ENCODE assay signal across 29 cellular contexts in the genomic region with DNA sequence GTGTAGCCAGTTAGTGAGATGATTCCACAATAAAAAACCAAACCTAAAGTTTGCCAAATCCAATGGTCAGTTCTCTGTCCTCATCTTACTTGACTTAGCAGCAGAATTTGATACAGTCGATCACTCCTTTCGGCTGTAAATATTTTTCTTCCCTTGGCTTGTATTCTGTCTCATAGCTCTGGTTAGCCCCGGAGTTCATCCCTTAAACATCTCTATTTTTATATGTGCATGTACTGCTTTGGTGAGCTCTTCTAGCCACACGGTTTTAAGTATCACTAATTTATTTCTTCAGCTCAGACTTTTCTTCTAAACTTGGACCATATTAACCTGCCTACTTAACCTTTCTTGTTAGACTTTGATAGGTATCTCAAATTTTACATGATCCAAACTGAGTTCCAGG. TPM values are rescaled to one million over a fixed set of nuclear protein-coding genes. Genes with fewer than 3 reads are reported as not detected.
A peak's percentile ranks its signal among the peaks of the same experiment; 100 is the strongest.
DNase-seq lines count a peak whose midpoint lies in the region; ATAC-seq and TF ChIP-seq lines count a peak whose summit lies in the region.
"Had no signal": no experiment of that assay in that cellular context is flagged by ENCODE, and none has a peak within 500 bp of the region (broad histone marks: within the 10 kb centered on the region; RNA-seq: fewer than 3 reads in every experiment).

No MANE protein-coding gene starts in this region.

- TF ChIP-seq CTCF in GM23338 (conservative IDR thresholded peaks at IDR 0.05; ENCODE audit: low read depth in 2 of 2), result no peak
- TF ChIP-seq CTCF in psoas muscle (IDR thresholded peaks at IDR 0.05), result no peak

- no peaks in the 10 kb centered on the region for H3K9me3 Mint-ChIP-seq in GM23338
- H3K9me3 Mint-ChIP-seq: CD14-positive monocyte; CD4-positive, alpha-beta memory T cell; CD8-positive, alpha-beta memory T cell had no signal

- H3K27ac Mint-ChIP-seq in GM23338, result no peak overlapping the region; the same call in 1 of the 2 replicates
- H3K27ac Mint-ChIP-seq: CD14-positive monocyte; CD4-positive, alpha-beta memory T cell; CD4-positive, CD25-positive, alpha-beta regulatory T cell; CD8-positive, alpha-beta memory T cell had no signal

- no peak overlapping the region for H3K9ac ChIP-seq in Karpas-422 (ENCODE audit: low read length)
- H3K9ac ChIP-seq in skeletal muscle tissue (ENCODE audit: low read depth in 1 of 3, low read length in 3 of 3), result peak overlapping the region in 2 of 3 donors; percentile 1 to 42
- H3K9ac ChIP-seq: BLaER1 had no signal

- no peak for ATAC-seq in GM23338
- ATAC-seq in psoas muscle, result peak in 3 of 4 donors; percentile 52 to 62 (median 53)
- ATAC-seq: GM12878 had no signal

- H3K4me3 Mint-ChIP-seq in GM23338, result no peak overlapping the region
- H3K4me3 Mint-ChIP-seq: CD14-positive monocyte; CD4-positive, alpha-beta memory T cell; CD4-positive, CD25-positive, alpha-beta regulatory T cell; CD8-positive, alpha-beta memory T cell had no signal

- DNase-seq in GM23338 (ENCODE audit: low spot score) (no peak), Karpas-422 (peak; percentile 22), psoas muscle (no peak), HuH-7.5 (ENCODE audit: low spot score) (no peak), T-helper 2 cell (no peak), NOMO-1 treated with DMSO at 0.1 percent for 48 hours (lab: John Stamatoyannopoulos, UW; ENCODE audit: unreplicated experiment) (no peak)
- DNase-seq: 8988T; ACHN; BE2C; C1 segment of cervical spinal cord; CD4-positive, alpha-beta memory T cell; CD4-positive, CD25-positive, alpha-beta regulatory T cell; CD8-positive, alpha-beta memory T cell; COR-L47; DMS 273 treated with DMSO at 0.1 percent for 48 hours; DMS153; DMS53; DMS79; DND-41; EL; GDM1 had no signal

- no peak overlapping the region for H3K4me3 ChIP-seq in GM23338
- H3K4me3 ChIP-seq in Karpas-422 (ENCODE audit: low read length), result no peak overlapping the region
- peak overlapping the region; percentile 34 for H3K4me3 ChIP-seq in psoas muscle
- peak overlapping the region in 1 of 3 donors; percentile 19 for H3K4me3 ChIP-seq in skeletal muscle tissue (ENCODE audit: low read length in 3 of 3)
- H3K4me3 ChIP-seq: BLaER1, GM12878 had no signal

- H3F3A ChIP-seq in GM23338 (replicated peaks; ENCODE audit: low read depth), result no peaks in the 10 kb centered on the region

- H3K36me3 ChIP-seq in GM23338 (ENCODE audit: insufficient read depth) (no peaks in the 10 kb centered on the region), Karpas-422 (ENCODE audit: insufficient read depth, low read length) (no peaks in the 10 kb centered on the region), psoas muscle (ENCODE audit: insufficient read depth in 1 of 2, low read depth in 1 of 2) (no peaks in the 10 kb centered on the region), skeletal muscle tissue (ENCODE audit: control insufficient read depth in 3 of 3, insufficient read depth in 3 of 3, low read length in 3 of 3) (no peaks in the 10 kb centered on the region)
- H3K36me3 ChIP-seq: BE2C, BLaER1 had no signal

- H4K20me1 ChIP-seq in GM23338 (replicated peaks; ENCODE audit: insufficient read depth) (no peaks in the 10 kb centered on the region), Karpas-422 (ENCODE audit: insufficient read depth, low read depth, low read length) (no peaks in the 10 kb centered on the region)
- H4K20me1 ChIP-seq: BLaER1 had no signal

- H3K9me3 ChIP-seq in Karpas-422 (ENCODE audit: low read length) (no peaks in the 10 kb centered on the region), psoas muscle (no peaks in the 10 kb centered on the region), skeletal muscle tissue (ENCODE audit: control insufficient read depth in 3 of 3, low read length in 3 of 3) (no peaks in the 10 kb centered on the region)
- H3K9me3 ChIP-seq: BE2C, BLaER1 had no signal

- no peak overlapping the region for H3K4me2 ChIP-seq in GM23338
- no peak overlapping the region for H3K4me2 ChIP-seq in Karpas-422 (ENCODE audit: low read depth, low read length, poor library complexity, severe bottlenecking)
- H3K4me2 ChIP-seq: BLaER1 had no signal

- H2AFZ ChIP-seq in GM23338 (peak overlapping the region; percentile 19; the same call in 1 of the 2 replicates), Karpas-422 (ENCODE audit: low read length) (no peak overlapping the region)

- H3K27ac ChIP-seq in GM23338 (ENCODE audit: low read depth) (no peak overlapping the region), Karpas-422 (ENCODE audit: low read length) (no peak overlapping the region), psoas muscle (peak overlapping the region; percentile 72), skeletal muscle tissue (ENCODE audit: low read depth, low read length) (peak overlapping the region; percentile 5)
- H3K27ac ChIP-seq: BLaER1 had no signal

- H3K9me2 ChIP-seq in GM23338 (ENCODE audit: insufficient read depth), result no peaks in the 10 kb centered on the region
- H3K9me2 ChIP-seq in Karpas-422 (replicated peaks; ENCODE audit: insufficient read depth, low read length), result no peaks in the 10 kb centered on the region

- 26 to 55% (median 27%) methylated on average over 4 of the region's 4 CpGs for WGBS in psoas muscle, 3 donors

- H3K4me1 Mint-ChIP-seq in GM23338, result peaks cover 29% of the 10 kb centered on the region
- H3K4me1 Mint-ChIP-seq: CD14-positive monocyte; CD4-positive, alpha-beta memory T cell; CD4-positive, CD25-positive, alpha-beta regulatory T cell; CD8-positive, alpha-beta memory T cell had no signal

- H3K4me1 ChIP-seq in GM23338 (ENCODE audit: insufficient read depth), result peaks cover 15% of the 10 kb centered on the region
- no peaks in the 10 kb centered on the region; the same call in 1 of the 2 replicates for H3K4me1 ChIP-seq in Karpas-422 (ENCODE audit: low read length)
- peaks cover 8% of the 10 kb centered on the region for H3K4me1 ChIP-seq in psoas muscle
- H3K4me1 ChIP-seq in skeletal muscle tissue (ENCODE audit: control insufficient read depth in 3 of 3, insufficient read depth in 3 of 3, low read length in 3 of 3), result peaks cover 2 to 4% (median 3%) of the 10 kb centered on the region in 3 donors
- H3K4me1 ChIP-seq: BE2C, BLaER1 had no signal

- H3K27me3 ChIP-seq in GM23338 (ENCODE audit: insufficient read depth), result no peaks in the 10 kb centered on the region
- H3K27me3 ChIP-seq in Karpas-422 (ENCODE audit: low read length), result no peaks in the 10 kb centered on the region
- no peaks in the 10 kb centered on the region for H3K27me3 ChIP-seq in psoas muscle (ENCODE audit: insufficient read depth in 3 of 3, low read length in 2 of 3)
- no peaks in the 10 kb centered on the region for H3K27me3 ChIP-seq in skeletal muscle tissue (ENCODE audit: control insufficient read depth in 3 of 3, insufficient read depth in 3 of 3, low read length in 3 of 3)
- H3K27me3 ChIP-seq: BE2C, BLaER1 had no signal

- intact Hi-C loops in psoas muscle (cut with DNase I), result loop anchor here (5.0 kb wide), 5 partner anchors 48 to 288 kb away; no protein-coding TSS in a partner anchor

- H3K79me2 ChIP-seq in GM23338 (replicated peaks; ENCODE audit: insufficient read depth), result no peaks in the 10 kb centered on the region
- H3K79me2 ChIP-seq in Karpas-422 (ENCODE audit: low read length), result no peaks in the 10 kb centered on the region

- no peaks in the 10 kb centered on the region for H3K36me3 Mint-ChIP-seq in GM23338 (ENCODE audit: low read depth)
- H3K36me3 Mint-ChIP-seq: CD14-positive monocyte; CD4-positive, alpha-beta memory T cell; CD4-positive, CD25-positive, alpha-beta regulatory T cell had no signal

- H3K27me3 Mint-ChIP-seq in GM23338 (ENCODE audit: insufficient read depth, low read depth, poor library complexity), result no peaks in the 10 kb centered on the region

TF ChIP-seq in GM23338, 12 proteins besides CTCF, POLR2A, EP300 and RAD21 (continues in another document):
- no peak for TF ChIP-seq EZH2phosphoT487 (IDR thresholded peaks at IDR 0.05; ENCODE audit: unreplicated experiment)
- TF ChIP-seq EZH2 (IDR thresholded peaks at IDR 0.05; ENCODE audit: low read depth, unreplicated experiment), result no peak
- no peak for TF ChIP-seq JUNB (IDR thresholded peaks at IDR 0.05; ENCODE audit: unreplicated experiment)
- TF ChIP-seq ZNF331 (CRISPR knock-in tag; IDR thresholded peaks at IDR 0.05; ENCODE audit: low read depth), result no peak

RNA-seq across cellular contexts. Expression of a gene that starts 17.8 kb away (rescaled TPM):
- total RNA-seq in GM23338 (2014; rRNA removed; shearing (Covaris generic)), result not detected in 2 replicates
- polyA plus RNA-seq in GM23338 (2016; fragmentation: Nextera tagmentation; extraction: Ambion mirVana), result not detected in 2 replicates
- 0.04 TPM in 1 of 2 replicates, not detected in the other for total RNA-seq in Karpas-422 (2014; rRNA removed; shearing (Covaris generic); ENCODE audit: low replicate concordance)
- 10 to 100 TPM in 3 of 4 donors, 1 to 10 TPM in 1; 8.2 to 23.6 (median 11.5) TPM for total RNA-seq in psoas muscle
- polyA plus RNA-seq in psoas muscle, result 10 to 100 TPM in 1 of 3 donors, 1 to 10 TPM in 1, under 1 TPM in 1; 0.12 to 15.2 (median 1.3) TPM
- total RNA-seq in skeletal muscle tissue, result 2.6 TPM
- total RNA-seq: A673; CD4-positive, alpha-beta memory T cell; CD4-positive, CD25-positive, alpha-beta regulatory T cell; CD8-positive, alpha-beta memory T cell; Daoy; G401; GM12878 had no signal
- polyA plus RNA-seq: AG04450, CD14-positive monocyte, GM12878 had no signal

RNA-seq across cellular contexts. Expression of a gene that starts 26.2 kb away (rescaled TPM):
- total RNA-seq in GM23338 (2014; rRNA removed; shearing (Covaris generic)), result 55.2 and 70.2 TPM in 2 replicates
- polyA plus RNA-seq in GM23338 (2016; fragmentation: Nextera tagmentation; extraction: Ambion mirVana), result 189 and 207 TPM in 2 replicates
- total RNA-seq in Karpas-422 (2014; rRNA removed; shearing (Covaris generic); ENCODE audit: low replicate concordance), result 47.8 and 59.0 TPM in 2 replicates
- 100 to 1,000 TPM; 139 to 211 (median 173) TPM for total RNA-seq in psoas muscle
- 100 to 1,000 TPM in 2 of 3 donors, 10 to 100 TPM in 1; 99.2 to 234 (median 192) TPM for polyA plus RNA-seq in psoas muscle
- 39.1 TPM for total RNA-seq in skeletal muscle tissue

RNA-seq across cellular contexts. Expression of a gene that starts 49.4 kb away (rescaled TPM):
- 1.1 and 1.6 TPM in 2 replicates for total RNA-seq in GM23338 (2014; rRNA removed; shearing (Covaris generic))
- polyA plus RNA-seq in GM23338 (2016; fragmentation: Nextera tagmentation; extraction: Ambion mirVana) (0.57 and 0.79 TPM in 2 replicates), psoas muscle (under 1 TPM; 0.14 to 0.60 (median 0.28) TPM)
- 0.22 and 0.97 TPM in 2 replicates for total RNA-seq in Karpas-422 (2014; rRNA removed; shearing (Covaris generic); ENCODE audit: low replicate concordance)
- total RNA-seq in psoas muscle (1 to 10 TPM in 1 of 4 donors, under 1 TPM in 3; 0.32 to 3.5 (median 0.49) TPM), skeletal muscle tissue (0.52 TPM)
- total RNA-seq: CD4-positive, CD25-positive, alpha-beta regulatory T cell; CD8-positive, alpha-beta memory T cell; G401 had no signal
- polyA plus RNA-seq: CD14-positive monocyte; CD4-positive, alpha-beta memory T cell had no signal

Comparison
In these comparisons a context has a peak if more than half of its experiments do, and no peak if none do; other contexts are left out.
1. H3K27ac ChIP-seq: peak in psoas muscle (single experiment) and skeletal muscle tissue (single experiment); none in GM23338 (single experiment) and Karpas-422 (single experiment).